ENCODE assay signal across 21 cellular contexts in genomic region chr9:95061916-95062600, GRCh38.
DNase-seq lines count a peak whose midpoint lies in the region; ATAC-seq and TF ChIP-seq lines count a peak whose summit lies in the region.
"Had no signal": no experiment of that assay in that cellular context is flagged by ENCODE, and none has a peak within 500 bp of the region (broad histone marks: within the 10 kb centered on the region; RNA-seq: fewer than 3 reads in every experiment).

No MANE protein-coding gene starts in this region.

- peak in 3 of 8 donors; percentile 2 to 8 (median 5) for ATAC-seq in heart right ventricle
- no peak for ATAC-seq in left ventricle myocardium superior
- peak; percentile 27 to 43 for ATAC-seq in gastrocnemius medialis
- ATAC-seq in HG02678 (IDR thresholded peaks at IDR 0.05; ENCODE audit: unreplicated experiment), result no peak
- no peak for ATAC-seq in HG03460 (IDR thresholded peaks at IDR 0.05; ENCODE audit: unreplicated experiment)
- ATAC-seq: Panc1, upper lobe of right lung had no signal

- H3K4me1 ChIP-seq in heart right ventricle (peaks cover 44 to 100% (median 98%) of the 10 kb centered on the region in 9 donors), right atrium auricular region (peaks cover 0 to 100% of the 10 kb centered on the region in 2 donors), gastrocnemius medialis (peaks cover 100% of the 10 kb centered on the region in 2 donors)

- TF ChIP-seq CTCF in heart right ventricle (IDR thresholded peaks at IDR 0.05) (no peak), right atrium auricular region (IDR thresholded peaks at IDR 0.05) (no peak), gastrocnemius medialis (IDR thresholded peaks at IDR 0.05 in 4 of 5, conservative IDR thresholded peaks at IDR 0.05 in 1 of 5) (no peak)

- H3K27me3 ChIP-seq in heart right ventricle, result no peaks in the 10 kb centered on the region
- no peaks in the 10 kb centered on the region for H3K27me3 ChIP-seq in right atrium auricular region
- no peaks in the 10 kb centered on the region for H3K27me3 ChIP-seq in gastrocnemius medialis
- H3K27me3 ChIP-seq: hepatocyte, upper lobe of right lung had no signal

- in situ Hi-C loops in gastrocnemius medialis (cut with MboI; ENCODE audit: low sequenced_read_pairs in 4 of 4), result no loop called here

- H3K9me3 ChIP-seq in heart right ventricle (no peaks in the 10 kb centered on the region), right atrium auricular region (no peaks in the 10 kb centered on the region), gastrocnemius medialis (no peaks in the 10 kb centered on the region)
- H3K9me3 ChIP-seq: upper lobe of right lung had no signal

- no peak for TF ChIP-seq POLR2A in gastrocnemius medialis (IDR thresholded peaks at IDR 0.05)

- intact Hi-C loops in heart right ventricle (cut with DNase I), result no loop called here
- intact Hi-C loops in left ventricle myocardium superior (cut with micrococcal nuclease), result no loop called here
- intact Hi-C loops in gastrocnemius medialis (cut with DNase I; ENCODE audit: low total_unique reads), result no loop called here

- H3K4me3 ChIP-seq in heart right ventricle (no peak overlapping the region), right atrium auricular region (no peak overlapping the region), gastrocnemius medialis (no peak overlapping the region)
- H3K4me3 ChIP-seq: hepatocyte, upper lobe of right lung had no signal

- H3K36me3 ChIP-seq in heart right ventricle, result peaks cover 0 to 78% (median 46%) of the 10 kb centered on the region in 9 donors
- peaks cover 65% of the 10 kb centered on the region for H3K36me3 ChIP-seq in right atrium auricular region
- H3K36me3 ChIP-seq in gastrocnemius medialis, result peaks cover 0 to 15% of the 10 kb centered on the region in 2 donors

- H3K27ac ChIP-seq in heart right ventricle (peak overlapping the region in 8 of 10 donors; percentile 32 to 72 (median 56)), right atrium auricular region (peak overlapping the region; percentile 75), gastrocnemius medialis (peak overlapping the region; percentile 85 to 96 (median 91))
- H3K27ac ChIP-seq: hepatocyte, upper lobe of right lung had no signal

- 46 to 58% methylated on average over 13 of the region's 13 CpGs for WGBS in heart right ventricle, 2 donors

- DNase-seq in heart right ventricle (no peak), left ventricle myocardium superior (no peak), right atrium auricular region (ENCODE audit: low spot score) (no peak), gastrocnemius medialis (peak in 1 of 2 donors; percentile 45), activated gamma-delta T cell (lab: John Stamatoyannopoulos, UW) (no peak)
- no peak for DNase-seq in activated CD8-positive, alpha-beta memory T cell treated with anti-CD3 and anti-CD28 coated beads, Interleukin-2, amount 50 U/mL, for 48 hours
- DNase-seq: activated CD4-positive, alpha-beta T cell treated with anti-CD3 and anti-CD28 coated beads for 4 hours; activated CD8-positive, alpha-beta memory T cell treated with anti-CD3 and anti-CD28 coated beads, Interleukin-2, amount 50 U/mL, for 4 hours; activated naive CD4-positive, alpha-beta T cell treated with Interleukin-2 at 50 U/mL for 16 hours; CD4-positive, alpha-beta memory T cell; DND-41; Kasumi-1; kidney; NCI-H1417 treated with DMSO at 0.1 percent for 48 hours; NCI-H2171 treated with DMSO at 0.1 percent for 48 hours; NCI-H748 treated with DMSO at 0.1 percent for 48 hours; upper lobe of right lung had no signal

Comparison
In these comparisons a context has a peak if more than half of its experiments do, and no peak if none do; other contexts are left out.
1. ATAC-seq: peak in gastrocnemius medialis (2 of 2); none in left ventricle myocardium superior (single experiment), HG02678 (single experiment) and HG03460 (single experiment).
2. Peak in every context shown above with its lines, with median percentiles within 50 percentile points of each other: H3K27ac ChIP-seq.